Comparison of ENCODE assay signal across 23 cellular contexts in genomic region chr3:129697229-129697970, GRCh38.
DNase-seq lines count a peak whose midpoint lies in the region; ATAC-seq, FAIRE-seq and TF ChIP-seq lines count a peak whose summit lies in the region.
"Had no signal": no experiment of that assay in that cellular context is flagged by ENCODE, and none has a peak within 500 bp of the region (broad histone marks: within the 10 kb centered on the region; RNA-seq: fewer than 3 reads in every experiment).

No MANE protein-coding gene starts in this region.

- H3K27me3 ChIP-seq in HepG2 (ENCODE audit: control insufficient read depth in 1 of 2, insufficient read depth in 2 of 2, low read length in 2 of 2) (no peaks in the 10 kb centered on the region), right lobe of liver (no peaks in the 10 kb centered on the region), endodermal cell (ENCODE audit: control insufficient read depth, insufficient read depth, low read length, poor library complexity, severe bottlenecking) (no peaks in the 10 kb centered on the region), liver (ENCODE audit: control insufficient read depth in 4 of 4, insufficient read depth in 4 of 4, low read length in 3 of 4) (no peaks in the 10 kb centered on the region)
- H3K27me3 ChIP-seq: BLaER1 had no signal

- no TSS peak for BruUV-seq in HepG2 (replicated peaks; lab: Mats Ljungman, UMichigan)

- no peaks in the 10 kb centered on the region for H3K79me2 ChIP-seq in HepG2 (ENCODE audit: insufficient read depth, low read length)

- peaks cover 14% of the 10 kb centered on the region; the same call in 1 of the 2 replicates for H3K4me1 ChIP-seq in HepG2 (ENCODE audit: insufficient read depth, low read length)
- H3K4me1 ChIP-seq in right lobe of liver = no peaks in the 10 kb centered on the region
- peaks cover 10% of the 10 kb centered on the region for H3K4me1 ChIP-seq in endodermal cell (ENCODE audit: control insufficient read depth, insufficient read depth, low read length)
- H3K4me1 ChIP-seq in liver (ENCODE audit: control insufficient read depth in 4 of 4, insufficient read depth in 4 of 4, low read length in 3 of 4) = no peaks in the 10 kb centered on the region
- H3K4me1 ChIP-seq: BLaER1 had no signal

- no peak for ATAC-seq in HepG2
- ATAC-seq in right lobe of liver = no peak
- ATAC-seq in GM18868 (IDR thresholded peaks at IDR 0.05; ENCODE audit: unreplicated experiment) = no peak
- ATAC-seq: GM23338 had no signal

- no peaks in the 10 kb centered on the region for H3K27me3 Mint-ChIP-seq in endodermal cell (ENCODE audit: insufficient read depth)
- H3K27me3 Mint-ChIP-seq in type B pancreatic cell = no peaks in the 10 kb centered on the region
- H3K27me3 Mint-ChIP-seq: CD4-positive, alpha-beta memory T cell; IgD-negative memory B cell had no signal

- H3K9me3 ChIP-seq in HepG2 (ENCODE audit: low read length) (peaks cover 11% of the 10 kb centered on the region), right lobe of liver (no peaks in the 10 kb centered on the region), endodermal cell (ENCODE audit: control insufficient read depth, low read length) (peaks cover 65% of the 10 kb centered on the region), liver (ENCODE audit: control insufficient read depth in 4 of 4, low read length in 3 of 4) (no peaks in the 10 kb centered on the region)

- H4K20me1 ChIP-seq in HepG2 (ENCODE audit: insufficient read depth, low read length) = no peaks in the 10 kb centered on the region

- in situ Hi-C loops in HepG2 (cut with HindIII; ENCODE audit: extremely low pct_ligation_motif_present, low pct_unique_long_range_greater_than_20kb) = no loop called here

- FAIRE-seq in HepG2 (lab: Jason Lieb, UNC) = no peak
- FAIRE-seq: G401.6, GM12891, H54, HTR-8/SVneo had no signal

- intact Hi-C loops in HepG2 (cut with micrococcal nuclease; ENCODE audit: unreplicated experiment) (no loop called here), right lobe of liver (cut with DNase I) (no loop called here)

- CTCF ChIA-PET in HepG2 (lab: Yijun Ruan, JAX; ENCODE audit: low intra/inter-chr PET ratio, low total read pairs) = no interaction called here

- TF ChIP-seq CTCF in HepG2 (CRISPR knock-in tag; IDR thresholded peaks at IDR 0.05) = no peak
- no peak for TF ChIP-seq CTCF in right lobe of liver (IDR thresholded peaks at IDR 0.05)
- TF ChIP-seq CTCF in endodermal cell (conservative IDR thresholded peaks at IDR 0.05) = no peak
- TF ChIP-seq CTCF in liver (IDR thresholded peaks at IDR 0.05; ENCODE audit: low read depth, low read length, missing input control) = no peak
- no peak for TF ChIP-seq CTCF in type B pancreatic cell (conservative IDR thresholded peaks at IDR 0.05)

- DNase-seq in HepG2 (ENCODE audit: low spot score) (no peak), right lobe of liver (no peak), endodermal cell (no peak), type B pancreatic cell (ENCODE audit: extremely low spot score, unreplicated experiment) (no peak), NCI-H345 (lab: John Stamatoyannopoulos, UW) (no peak)
- no peak for DNase-seq in activated CD4-positive, alpha-beta T cell treated with anti-CD3 and anti-CD28 coated beads for 4 hours
- DNase-seq: Calu3; CD4-positive, alpha-beta memory T cell; DND-41; EL; HCEC 1CT; HFFc6 had no signal

- H3K27ac Mint-ChIP-seq in endodermal cell (no peak overlapping the region), type B pancreatic cell (peak overlapping the region; percentile 42)
- H3K27ac Mint-ChIP-seq: GM23338, HFFc6, IgD-negative memory B cell had no signal

- H3K4me3 Mint-ChIP-seq in endodermal cell = no peak overlapping the region
- H3K4me3 Mint-ChIP-seq in type B pancreatic cell = no peak overlapping the region
- H3K4me3 Mint-ChIP-seq: CD14-positive monocyte; CD4-positive, alpha-beta memory T cell; GM23338; HFFc6; IgD-negative memory B cell had no signal

- H2AFZ ChIP-seq in HepG2 (ENCODE audit: low read length) = no peak overlapping the region
- H2AFZ ChIP-seq: GM23338 had no signal

- POLR2A ChIA-PET in HepG2 (lab: Yijun Ruan, JAX) = no interaction called here

- H3K9me3 Mint-ChIP-seq in endodermal cell = peaks cover 56% of the 10 kb centered on the region
- peaks cover 11% of the 10 kb centered on the region for H3K9me3 Mint-ChIP-seq in type B pancreatic cell

- TF ChIP-seq POLR2A in HepG2 (IDR thresholded peaks at IDR 0.05; ENCODE audit: insufficient read depth in 1 of 2, low read depth in 2 of 2, low read length in 2 of 2) (no peak), right lobe of liver (IDR thresholded peaks at IDR 0.05) (no peak)

- H3K36me3 ChIP-seq in HepG2 (replicated peaks in 1 of 2; ENCODE audit: control insufficient read depth in 1 of 2, insufficient read depth in 2 of 2, low read length in 2 of 2) (peaks cover 0 to 3% of the 10 kb centered on the region in 2 experiments; a peak in 2 of 5 replicates), right lobe of liver (no peaks in the 10 kb centered on the region), endodermal cell (ENCODE audit: control insufficient read depth, insufficient read depth, low read length) (peaks cover 20% of the 10 kb centered on the region), liver (ENCODE audit: control insufficient read depth in 4 of 4, insufficient read depth in 3 of 4, low read depth in 1 of 4, low read length in 3 of 4) (no peaks in the 10 kb centered on the region)

- H3K4me1 Mint-ChIP-seq in endodermal cell (peaks cover 26% of the 10 kb centered on the region), type B pancreatic cell (ENCODE audit: unreplicated experiment) (peaks cover 10% of the 10 kb centered on the region)

- 74% methylated on average over 4 of the region's 6 CpGs for WGBS in HepG2 (ENCODE audit: low lambda C conversion rate)
- 34% methylated on average over 4 of the region's 6 CpGs for WGBS in right lobe of liver (ENCODE audit: insufficient coverage, low coverage, low lambda C conversion rate, missing lambda C conversion rate)
- WGBS in endodermal cell (ENCODE audit: insufficient coverage in 1 of 2, insufficient read length in 1 of 2), 2 experiments = 96 to 98% methylated on average over 4 to 6 of the region's 6 CpGs
- WGBS in liver = 67% methylated on average over 6 of the region's 6 CpGs

- H3K9ac ChIP-seq in HepG2 (ENCODE audit: insufficient read depth, low read depth, low read length) = no peak overlapping the region
- H3K9ac ChIP-seq in endodermal cell (ENCODE audit: extremely low read depth, low read length, poor library complexity, severe bottlenecking) = no peak overlapping the region
- no peak overlapping the region for H3K9ac ChIP-seq in liver (ENCODE audit: low read depth in 1 of 2, low read length in 2 of 2)
- H3K9ac ChIP-seq: BLaER1 had no signal

- no peak for TF ChIP-seq RAD21 in HepG2 (CRISPR knock-in tag; IDR thresholded peaks at IDR 0.05)
- TF ChIP-seq RAD21 in liver (IDR thresholded peaks at IDR 0.05) = no peak

- H3K4me3 ChIP-seq in HepG2 (replicated peaks in 1 of 3; ENCODE audit: insufficient read depth in 1 of 3, low read depth in 2 of 3, low read length in 3 of 3) = no peak overlapping the region
- H3K4me3 ChIP-seq in right lobe of liver = no peak overlapping the region
- peak overlapping the region; percentile 66 for H3K4me3 ChIP-seq in endodermal cell (ENCODE audit: low read length)
- H3K4me3 ChIP-seq in liver (ENCODE audit: low read depth in 1 of 3, low read length in 3 of 3) = no peak overlapping the region
- H3K4me3 ChIP-seq: BLaER1, GM23338 had no signal

- H3K27ac ChIP-seq in HepG2 (ENCODE audit: extremely low read length, insufficient read depth, low read length) = no peak overlapping the region
- no peak overlapping the region for H3K27ac ChIP-seq in right lobe of liver
- no peak overlapping the region for H3K27ac ChIP-seq in endodermal cell (ENCODE audit: low read depth, low read length)
- H3K27ac ChIP-seq in liver (ENCODE audit: low read depth in 1 of 2, low read length in 2 of 2) = no peak overlapping the region
- H3K27ac ChIP-seq: 22Rv1, BLaER1 had no signal

- H3K4me2 ChIP-seq in HepG2 (ENCODE audit: low read depth, low read length) = no peak overlapping the region
- H3K4me2 ChIP-seq: BLaER1, GM23338 had no signal

- H3K36me3 Mint-ChIP-seq in endodermal cell (ENCODE audit: low read depth) = peaks cover 42% of the 10 kb centered on the region
- H3K36me3 Mint-ChIP-seq in type B pancreatic cell = peaks cover 36% of the 10 kb centered on the region

- no peak for TF ChIP-seq EP300 in HepG2 (IDR thresholded peaks at IDR 0.05; ENCODE audit: low read depth in 2 of 2, low read length in 2 of 2)
- no peak for TF ChIP-seq EP300 in HepG2 (CRISPR knock-in tag; IDR thresholded peaks at IDR 0.05; ENCODE audit: borderline replicate concordance)

TF ChIP-seq in HepG2, 621 proteins besides CTCF, POLR2A, EP300 and RAD21:
- TF ChIP-seq ZNF274 (CRISPR knock-in tag; IDR thresholded peaks at IDR 0.05) = no peak
- TF ChIP-seq HNF4A (CRISPR knock-in tag; IDR thresholded peaks at IDR 0.05) = 0 out of 2 replicates have a peak, but pooled peaks have one; percentile 22

TF ChIP-seq in liver, 16 proteins besides CTCF, POLR2A, EP300 and RAD21:
- TF ChIP-seq HNF4A (conservative IDR thresholded peaks at IDR 0.05) (peak; percentile 12 to 17), MAX (IDR thresholded peaks at IDR 0.05) (no peak), GABPA (IDR thresholded peaks at IDR 0.05 in 1 of 2, conservative IDR thresholded peaks at IDR 0.05 in 1 of 2) (no peak)
